ENCODE assay signal across 8 cellular contexts in the genomic region with DNA sequence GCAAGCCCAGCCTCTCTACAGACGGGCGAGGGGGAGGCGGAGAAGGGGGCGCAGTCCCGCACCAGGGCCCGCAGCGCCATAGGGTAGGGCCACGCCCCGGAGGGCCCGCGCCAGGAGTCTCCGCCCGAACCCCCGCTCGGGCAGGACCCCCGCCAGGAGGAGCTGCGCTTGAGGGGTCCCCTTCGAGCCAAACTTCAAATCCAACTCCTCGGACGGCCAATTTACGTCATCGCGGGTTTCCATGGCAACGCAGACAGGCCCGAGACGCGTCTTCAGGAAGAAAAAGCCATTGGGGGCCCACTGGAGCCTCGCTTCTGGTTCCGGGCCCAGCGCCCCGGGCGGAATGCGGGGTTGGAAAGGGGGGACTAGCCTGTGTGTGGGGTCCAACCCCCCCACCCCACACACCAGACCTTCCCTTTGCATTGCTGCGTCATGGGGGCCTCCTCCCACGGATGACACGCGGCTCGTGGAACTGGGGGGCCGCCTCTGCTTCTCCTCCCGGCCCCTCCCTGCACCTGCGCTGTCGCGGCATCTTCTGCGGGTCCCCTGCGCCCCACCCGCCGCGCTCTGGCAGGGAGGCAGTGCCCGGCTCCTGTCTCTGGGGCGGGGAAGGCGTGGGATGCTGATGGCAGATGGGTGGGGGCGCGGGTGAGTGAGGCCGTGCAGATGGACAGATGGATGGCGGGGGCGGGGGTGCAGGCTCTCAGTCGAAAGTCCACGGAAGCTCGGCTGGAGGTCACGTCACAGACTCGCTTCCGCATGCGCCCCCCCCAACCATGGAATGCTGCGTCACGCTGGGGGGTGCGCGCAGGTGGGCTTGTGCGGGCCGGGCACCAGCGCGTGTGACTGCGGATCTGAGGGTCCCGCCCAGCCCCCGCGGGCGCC. TPM values are rescaled to one million over a fixed set of nuclear protein-coding genes. Genes with fewer than 3 reads are reported as not detected.
DNase-seq lines count a peak whose midpoint lies in the region; ATAC-seq, FAIRE-seq and TF ChIP-seq lines count a peak whose summit lies in the region.

No MANE protein-coding gene starts in this region.

- peak overlapping the region; percentile 80 for H3K4me2 ChIP-seq in astrocyte (ENCODE audit: low read length)
- H3K4me2 ChIP-seq in hepatocyte = peak overlapping the region; percentile 91

- H3K27ac Mint-ChIP-seq in T-helper 2 cell treated with Interferon-gamma antibody and Interleukin-4, amounts not matched to agents 5 μg/mL and 100 μg/mL, for 36 hours = no peak overlapping the region
- no peak overlapping the region for H3K27ac Mint-ChIP-seq in astrocyte (ENCODE audit: unreplicated experiment)

- no peaks in the 10 kb centered on the region for H3K36me3 ChIP-seq in ES-I3 (ENCODE audit: insufficient read depth, low read length)
- H3K36me3 ChIP-seq in astrocyte (ENCODE audit: insufficient read depth, low read length) = no peaks in the 10 kb centered on the region
- no peaks in the 10 kb centered on the region for H3K36me3 ChIP-seq in hepatocyte (replicated peaks; ENCODE audit: insufficient read depth, low read depth)
- no peaks in the 10 kb centered on the region for H3K36me3 ChIP-seq in SJCRH30

- H4K20me1 ChIP-seq in astrocyte (ENCODE audit: insufficient read depth, low read length) (no peaks in the 10 kb centered on the region), hepatocyte (ENCODE audit: insufficient read depth, poor library complexity, severe bottlenecking) (no peaks in the 10 kb centered on the region)

- peak overlapping the region; percentile 33 for H3K4me3 ChIP-seq in astrocyte (ENCODE audit: insufficient read depth, low read depth, low read length)
- peak overlapping the region; percentile 63 for H3K4me3 ChIP-seq in hepatocyte
- H3K4me3 ChIP-seq in skeletal muscle cell (ENCODE audit: low read depth, low read length) = peak overlapping the region; percentile 45
- no peak overlapping the region for H3K4me3 ChIP-seq in SJCRH30

- H3K27ac ChIP-seq in astrocyte (ENCODE audit: low read depth, low read length) (no peak overlapping the region), hepatocyte (no peak overlapping the region), SJCRH30 (no peak overlapping the region)

- H3K9ac ChIP-seq in ES-I3 (ENCODE audit: low read depth, low read length) = peak overlapping the region; percentile 34; the same call in 1 of the 2 replicates
- H3K9ac ChIP-seq in astrocyte (ENCODE audit: low read length) = no peak overlapping the region

- TF ChIP-seq CTCF in astrocyte (IDR thresholded peaks at IDR 0.05; ENCODE audit: insufficient read depth, low read depth, low read length) (no peak), hepatocyte (IDR thresholded peaks at IDR 0.05; ENCODE audit: poor library complexity) (no peak)

- no peaks in the 10 kb centered on the region for H3K4me1 ChIP-seq in ES-I3 (ENCODE audit: insufficient read depth, low read length)
- peaks cover 10% of the 10 kb centered on the region for H3K4me1 ChIP-seq in astrocyte (ENCODE audit: insufficient read depth, low read length)
- peaks cover 14% of the 10 kb centered on the region for H3K4me1 ChIP-seq in hepatocyte (ENCODE audit: insufficient read depth)
- no peaks in the 10 kb centered on the region for H3K4me1 ChIP-seq in SJCRH30

- peaks cover 36% of the 10 kb centered on the region for H3K27me3 Mint-ChIP-seq in T-helper 2 cell treated with Interferon-gamma antibody and Interleukin-4, amounts not matched to agents 5 μg/mL and 100 μg/mL, for 36 hours (ENCODE audit: low read depth)
- H3K27me3 Mint-ChIP-seq in astrocyte (ENCODE audit: low read depth, unreplicated experiment) = peaks cover 32% of the 10 kb centered on the region

- ATAC-seq in HG03469 (IDR thresholded peaks at IDR 0.05; ENCODE audit: unreplicated experiment) = no peak

- H3K79me2 ChIP-seq in astrocyte (ENCODE audit: insufficient read depth, low read length) (no peaks in the 10 kb centered on the region), hepatocyte (no peaks in the 10 kb centered on the region)

- no peak for FAIRE-seq in astrocyte (lab: Jason Lieb, UNC)
- no peak for FAIRE-seq in urothelium cell line (lab: Jason Lieb, UNC)

- H3K9me2 ChIP-seq in hepatocyte (replicated peaks; ENCODE audit: insufficient read depth) = no peaks in the 10 kb centered on the region

- peak; percentile 51 for DNase-seq in T-helper 2 cell treated with Interferon-gamma antibody and Interleukin-4, amounts not matched to agents 5 μg/mL and 100 μg/mL, for 36 hours (ENCODE audit: low spot score)
- DNase-seq in astrocyte (ENCODE audit: low read depth) (peak; percentile 29), hepatocyte (ENCODE audit: low spot score) (peak; percentile 82), skeletal muscle cell (ENCODE audit: low read depth) (peak; percentile 13), SJCRH30 (no peak), urothelium cell line (ENCODE audit: low spot score) (no peak)

- 20% methylated on average over 40 of the region's 76 CpGs for WGBS in hepatocyte (ENCODE audit: low lambda C conversion rate, missing lambda C conversion rate)

- peaks cover 6% of the 10 kb centered on the region for H3K4me1 Mint-ChIP-seq in T-helper 2 cell treated with Interferon-gamma antibody and Interleukin-4, amounts not matched to agents 5 μg/mL and 100 μg/mL, for 36 hours (ENCODE audit: low read depth)
- no peaks in the 10 kb centered on the region for H3K4me1 Mint-ChIP-seq in astrocyte (ENCODE audit: low read depth, unreplicated experiment)

- no peaks in the 10 kb centered on the region for H3K9me3 Mint-ChIP-seq in T-helper 2 cell treated with Interferon-gamma antibody and Interleukin-4, amounts not matched to agents 5 μg/mL and 100 μg/mL, for 36 hours
- H3K9me3 Mint-ChIP-seq in astrocyte (ENCODE audit: unreplicated experiment) = peaks cover 4% of the 10 kb centered on the region

- peak overlapping the region; percentile 56 for H2AFZ ChIP-seq in astrocyte (ENCODE audit: low read depth, low read length)
- peak overlapping the region; percentile 57 for H2AFZ ChIP-seq in hepatocyte

- H3K9me3 ChIP-seq in ES-I3 (ENCODE audit: control insufficient read depth, insufficient read depth, low read length) = no peaks in the 10 kb centered on the region; the same call in 1 of the 2 replicates
- no peaks in the 10 kb centered on the region for H3K9me3 ChIP-seq in astrocyte (ENCODE audit: insufficient read depth, low read depth, low read length)
- no peaks in the 10 kb centered on the region for H3K9me3 ChIP-seq in hepatocyte (ENCODE audit: low read depth)
- H3K9me3 ChIP-seq in SJCRH30 (replicated peaks) = no peaks in the 10 kb centered on the region

- H3K4me3 Mint-ChIP-seq in T-helper 2 cell treated with Interferon-gamma antibody and Interleukin-4, amounts not matched to agents 5 μg/mL and 100 μg/mL, for 36 hours = peak overlapping the region; percentile 27
- H3K4me3 Mint-ChIP-seq in astrocyte (ENCODE audit: unreplicated experiment) = no peak overlapping the region

- H3K27me3 ChIP-seq in astrocyte (ENCODE audit: insufficient read depth, low read length) (peaks cover 37% of the 10 kb centered on the region), hepatocyte (peaks cover 53% of the 10 kb centered on the region), SJCRH30 (no peaks in the 10 kb centered on the region)

- H3K36me3 Mint-ChIP-seq in T-helper 2 cell treated with Interferon-gamma antibody and Interleukin-4, amounts not matched to agents 5 μg/mL and 100 μg/mL, for 36 hours (ENCODE audit: low read depth) = no peaks in the 10 kb centered on the region
- H3K36me3 Mint-ChIP-seq in astrocyte (ENCODE audit: low read depth, unreplicated experiment) = peaks cover 2% of the 10 kb centered on the region

RNA-seq across cellular contexts. Expression of a gene that starts 1.2 kb away (rescaled TPM):
- total RNA-seq in astrocyte (0.77 and 1.1 TPM in 2 replicates), hepatocyte (2.3 TPM in 1 of 2 replicates, not detected in the other)
- 3.1 and 3.7 TPM in 2 replicates for polyA plus RNA-seq in hepatocyte
- not detected in 2 replicates for total RNA-seq in SJCRH30 (2014; rRNA removed; shearing (Covaris generic))

RNA-seq across cellular contexts. Expression of a gene that starts 11.7 kb away (rescaled TPM):
- total RNA-seq in astrocyte = not detected in 2 replicates
- 146 and 156 TPM in 2 replicates for total RNA-seq in hepatocyte
- polyA plus RNA-seq in hepatocyte = 178 and 324 TPM in 2 replicates
- total RNA-seq in SJCRH30 (2014; rRNA removed; shearing (Covaris generic)) = not detected in 2 replicates

RNA-seq across cellular contexts. Expression of a gene that starts 22.3 kb away (rescaled TPM):
- 28.8 and 29.3 TPM in 2 replicates for total RNA-seq in astrocyte
- total RNA-seq in hepatocyte = 17.3 and 34.6 TPM in 2 replicates
- 31.1 and 35.0 TPM in 2 replicates for polyA plus RNA-seq in hepatocyte
- not detected in 2 replicates for total RNA-seq in SJCRH30 (2014; rRNA removed; shearing (Covaris generic))

RNA-seq across cellular contexts. Expression of a gene that starts 26.8 kb away (rescaled TPM):
- total RNA-seq in astrocyte (23.8 and 25.5 TPM in 2 replicates), hepatocyte (26.1 and 36.9 TPM in 2 replicates)
- polyA plus RNA-seq in hepatocyte = 48.5 and 56.9 TPM in 2 replicates
- total RNA-seq in SJCRH30 (2014; rRNA removed; shearing (Covaris generic)) = 23.9 and 28.5 TPM in 2 replicates

RNA-seq across cellular contexts. Expression of a gene that starts 26.8 kb away (rescaled TPM):
- total RNA-seq in astrocyte (56.2 and 57.8 TPM in 2 replicates), hepatocyte (39.9 and 44.8 TPM in 2 replicates)
- polyA plus RNA-seq in hepatocyte = 51.5 and 54.7 TPM in 2 replicates
- total RNA-seq in SJCRH30 (2014; rRNA removed; shearing (Covaris generic)) = 23.3 and 24.4 TPM in 2 replicates

Comparison
In these comparisons a context has a peak if more than half of its experiments do, and no peak if none do; other contexts are left out.
1. DNase-seq: peak in T-helper 2 cell treated with Interferon-gamma antibody and Interleukin-4, amounts not matched to agents 5 μg/mL and 100 μg/mL, for 36 hours (single experiment), astrocyte (single experiment), hepatocyte (single experiment) and skeletal muscle cell (single experiment); none in SJCRH30 (0 of 2) and urothelium cell line (single experiment).
2. RNA of a gene that starts 11.7 kb away (total RNA-seq): 146 to 156 TPM in hepatocyte; not detected in astrocyte and not detected in SJCRH30; every median in the first group is over 100 times any median in the second.
3. RNA of a gene that starts 22.3 kb away (total RNA-seq): 17.3 to 34.6 TPM in hepatocyte and 28.8 to 29.3 TPM in astrocyte; not detected in SJCRH30; every median in the first group is over 10 times any median in the second.